ENCODE assay signal across 14 cellular contexts in the genomic region with DNA sequence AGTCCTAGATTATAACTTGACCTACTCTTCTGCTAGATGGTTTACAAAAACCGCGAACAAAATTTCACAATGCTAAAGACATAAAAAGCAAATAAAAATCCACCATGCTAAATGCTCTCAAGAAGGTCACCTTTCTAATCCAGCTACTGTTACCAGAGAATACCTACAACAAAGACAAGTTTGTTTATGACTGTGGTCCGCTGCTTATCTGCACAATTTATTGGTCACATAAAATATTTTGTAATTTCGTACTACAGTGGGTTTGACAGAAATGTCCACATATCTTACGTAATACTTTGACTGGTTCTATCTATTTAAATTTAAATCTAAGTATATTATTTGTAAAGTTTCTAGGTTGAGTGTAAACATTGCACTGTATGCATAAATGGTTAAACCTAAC.
"Had no signal": no experiment of that assay in that cellular context is flagged by ENCODE, and none has a peak within 500 bp of the region (broad histone marks: within the 10 kb centered on the region; RNA-seq: fewer than 3 reads in every experiment).

No MANE protein-coding gene starts in this region.

- H3K4me1 ChIP-seq: body of pancreas, gastrocnemius medialis, suprapubic skin had no signal

- DNase-seq: activated CD4-positive, alpha-beta T cell treated with anti-CD3 and anti-CD28 coated beads, Interleukin-2, amount 50 U/mL, for 1 hour; activated naive CD4-positive, alpha-beta T cell treated with anti-CD3 and anti-CD28 coated beads, Interleukin-2, amount 50 U/mL, for 16 hours; amniotic stem cell; body of pancreas; central memory CD4-positive, alpha-beta T cell; effector CD4-positive, alpha-beta T cell; gastrocnemius medialis; kidney; nephron progenitor cell; stimulated activated CD4-positive, alpha-beta T cell treated with anti-CD3 and anti-CD28 coated beads, Interleukin-4, amount 100 ng/mL, for 1 hour; stimulated activated CD8-positive, alpha-beta memory T cell treated with anti-CD3 and anti-CD28 coated beads, Interleukin-4, amount 100 ng/mL, for 48 hours; stimulated activated naive CD8-positive, alpha-beta T cell treated with anti-CD3 and anti-CD28 coated beads, Interleukin-15, Interleukin-2, amounts not matched to agents 100 U/mL and 50 U/mL, for 24 hours had no signal

- H3K9me3 ChIP-seq: body of pancreas, gastrocnemius medialis, suprapubic skin had no signal

- H3K27ac ChIP-seq: body of pancreas, coronary artery, gastrocnemius medialis, suprapubic skin had no signal

- H3K27me3 ChIP-seq: body of pancreas, gastrocnemius medialis, suprapubic skin had no signal

- ATAC-seq: body of pancreas; gastrocnemius medialis; stimulated activated naive CD8-positive, alpha-beta T cell treated with anti-CD3 and anti-CD28 coated beads, Interleukin-15, Interleukin-2, amounts not matched to agents 100 U/mL and 50 U/mL, for 24 hours had no signal

- H3K36me3 ChIP-seq: gastrocnemius medialis, suprapubic skin had no signal

- H3K4me3 ChIP-seq: body of pancreas, coronary artery, gastrocnemius medialis, suprapubic skin had no signal
